Comparison of ENCODE assay signal across 1 cellular context in the genomic region with DNA sequence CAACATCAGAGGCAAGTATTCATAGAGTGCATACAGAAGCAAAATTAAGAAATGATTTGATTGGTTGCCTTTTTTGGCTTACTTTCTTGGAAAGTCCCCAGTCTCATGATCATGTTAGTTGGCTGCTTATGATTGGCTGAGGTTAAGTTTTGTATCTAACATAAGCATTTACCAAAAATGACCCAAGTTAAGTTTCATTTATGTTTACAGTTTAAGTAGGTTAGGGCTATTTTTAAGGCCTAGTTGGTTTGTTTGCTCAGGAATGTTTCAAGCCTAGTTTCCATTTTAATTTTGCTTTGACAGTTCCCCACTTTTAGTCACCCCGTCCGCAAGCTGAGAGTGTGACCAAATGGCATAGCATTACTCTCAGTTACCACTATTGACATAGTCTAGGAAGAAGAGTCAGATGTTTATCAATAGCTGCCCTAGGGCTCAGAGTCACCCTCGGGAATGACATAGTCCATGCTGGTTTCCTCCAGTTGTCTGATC.
TF ChIP-seq lines count a peak whose summit lies in the region.

No MANE protein-coding gene starts in this region.

TF ChIP-seq in GM23338, 12 proteins besides CTCF, POLR2A, EP300 and RAD21 (continued from another document):
- no peak for TF ChIP-seq ZNF462 (CRISPR knock-in tag; IDR thresholded peaks at IDR 0.05)
- no peak for TF ChIP-seq ETS1 (IDR thresholded peaks at IDR 0.05)
- no peak for TF ChIP-seq NANOG (IDR thresholded peaks at IDR 0.05; ENCODE audit: borderline replicate concordance)
- no peak for TF ChIP-seq ZNF114 (CRISPR knock-in tag; IDR thresholded peaks at IDR 0.05)
- TF ChIP-seq EZH2phosphoT487 (IDR thresholded peaks at IDR 0.05; ENCODE audit: unreplicated experiment), result no peak
- TF ChIP-seq EZH2 (IDR thresholded peaks at IDR 0.05; ENCODE audit: low read depth, unreplicated experiment), result no peak
